ENCODE assay signal across 1 cellular context in the genomic region with DNA sequence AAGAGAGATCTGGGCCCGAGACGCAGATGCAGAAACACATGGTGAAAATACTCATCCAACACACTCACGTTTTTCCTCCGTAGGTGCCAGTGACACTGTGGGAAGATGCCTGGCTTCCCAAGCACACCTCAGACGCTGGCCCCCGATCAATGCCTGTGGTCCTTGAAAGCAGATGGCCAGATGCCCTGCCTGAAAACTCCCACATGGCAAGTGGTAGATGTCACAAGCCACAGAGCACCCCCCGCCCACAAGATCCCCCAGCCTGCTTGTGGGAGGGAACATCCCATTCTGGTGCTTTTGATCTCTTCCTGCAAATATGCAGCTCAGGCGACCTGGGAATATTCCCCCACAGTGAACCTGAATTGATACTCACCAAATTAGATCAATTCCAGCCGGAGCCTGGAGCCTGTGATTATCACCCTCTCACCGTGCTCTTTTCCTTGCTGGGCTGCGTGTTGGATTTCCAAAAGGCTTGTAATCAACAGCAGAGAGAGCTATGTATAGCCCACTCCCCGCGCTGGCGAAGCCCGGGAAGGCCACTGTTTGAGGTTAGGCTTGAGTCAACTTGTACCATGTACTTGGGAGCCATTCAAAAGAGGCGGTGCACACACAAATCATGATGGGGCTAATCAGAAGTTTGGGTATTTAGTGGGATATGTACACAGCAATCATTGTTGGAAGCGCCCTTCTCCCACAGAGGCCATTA.
TF ChIP-seq lines count a peak whose summit lies in the region.

No MANE protein-coding gene starts in this region.

TF ChIP-seq in WTC11, 78 proteins besides CTCF, POLR2A, EP300 and RAD21 (continued from another document):
- no peak for TF ChIP-seq E2F4 (CRISPR knock-in tag; IDR thresholded peaks at IDR 0.05; ENCODE audit: borderline replicate concordance, low read depth)
- TF ChIP-seq JAZF1 (CRISPR knock-in tag; IDR thresholded peaks at IDR 0.05) = no peak
- TF ChIP-seq ZNF425 (CRISPR knock-in tag; conservative IDR thresholded peaks at IDR 0.05) = no peak
- no peak for TF ChIP-seq ZNF219 (CRISPR knock-in tag; IDR thresholded peaks at IDR 0.05; ENCODE audit: borderline replicate concordance)
- no peak for TF ChIP-seq ZNF416 (CRISPR knock-in tag; IDR thresholded peaks at IDR 0.05)
- TF ChIP-seq, protein P1, sequence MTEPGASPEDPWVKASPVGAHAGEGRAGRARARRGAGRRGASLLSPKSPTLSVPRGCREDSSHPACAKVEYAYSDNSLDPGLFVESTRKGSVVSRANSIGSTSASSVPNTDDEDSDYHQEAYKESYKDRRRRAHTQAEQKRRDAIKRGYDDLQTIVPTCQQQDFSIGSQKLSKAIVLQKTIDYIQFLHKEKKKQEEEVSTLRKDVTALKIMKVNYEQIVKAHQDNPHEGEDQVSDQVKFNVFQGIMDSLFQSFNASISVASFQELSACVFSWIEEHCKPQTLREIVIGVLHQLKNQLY (CRISPR knock-in tag; IDR thresholded peaks at IDR 0.05) = no peak
- no peak for TF ChIP-seq PRRX2 (CRISPR knock-in tag; IDR thresholded peaks at IDR 0.05)
- TF ChIP-seq ZNF512 (CRISPR knock-in tag; IDR thresholded peaks at IDR 0.05; ENCODE audit: borderline replicate concordance) = no peak
- no peak for TF ChIP-seq CREM (CRISPR knock-in tag; IDR thresholded peaks at IDR 0.05)
- TF ChIP-seq, protein P2, sequence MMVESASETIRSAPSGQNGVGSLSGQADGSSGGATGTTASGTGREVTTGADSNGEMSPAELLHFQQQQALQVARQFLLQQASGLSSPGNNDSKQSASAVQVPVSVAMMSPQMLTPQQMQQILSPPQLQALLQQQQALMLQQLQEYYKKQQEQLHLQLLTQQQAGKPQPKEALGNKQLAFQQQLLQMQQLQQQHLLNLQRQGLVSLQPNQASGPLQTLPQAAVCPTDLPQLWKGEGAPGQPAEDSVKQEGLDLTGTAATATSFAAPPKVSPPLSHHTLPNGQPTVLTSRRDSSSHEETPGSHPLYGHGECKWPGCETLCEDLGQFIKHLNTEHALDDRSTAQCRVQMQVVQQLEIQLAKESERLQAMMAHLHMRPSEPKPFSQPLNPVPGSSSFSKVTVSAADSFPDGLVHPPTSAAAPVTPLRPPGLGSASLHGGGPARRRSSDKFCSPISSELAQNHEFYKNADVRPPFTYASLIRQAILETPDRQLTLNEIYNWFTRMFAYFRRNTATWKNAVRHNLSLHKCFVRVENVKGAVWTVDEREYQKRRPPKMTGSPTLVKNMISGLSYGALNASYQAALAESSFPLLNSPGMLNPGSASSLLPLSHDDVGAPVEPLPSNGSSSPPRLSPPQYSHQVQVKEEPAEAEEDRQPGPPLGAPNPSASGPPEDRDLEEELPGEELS (CRISPR knock-in tag; IDR thresholded peaks at IDR 0.05) = no peak
